Comparison of ENCODE assay signal across 1 cellular context in genomic region chr6:90444125-90444745, GRCh38.
TF ChIP-seq lines count a peak whose summit lies in the region.

No MANE protein-coding gene starts in this region.

TF ChIP-seq in H1, 55 proteins besides CTCF, POLR2A, EP300 and RAD21:
- TF ChIP-seq, protein P1, sequence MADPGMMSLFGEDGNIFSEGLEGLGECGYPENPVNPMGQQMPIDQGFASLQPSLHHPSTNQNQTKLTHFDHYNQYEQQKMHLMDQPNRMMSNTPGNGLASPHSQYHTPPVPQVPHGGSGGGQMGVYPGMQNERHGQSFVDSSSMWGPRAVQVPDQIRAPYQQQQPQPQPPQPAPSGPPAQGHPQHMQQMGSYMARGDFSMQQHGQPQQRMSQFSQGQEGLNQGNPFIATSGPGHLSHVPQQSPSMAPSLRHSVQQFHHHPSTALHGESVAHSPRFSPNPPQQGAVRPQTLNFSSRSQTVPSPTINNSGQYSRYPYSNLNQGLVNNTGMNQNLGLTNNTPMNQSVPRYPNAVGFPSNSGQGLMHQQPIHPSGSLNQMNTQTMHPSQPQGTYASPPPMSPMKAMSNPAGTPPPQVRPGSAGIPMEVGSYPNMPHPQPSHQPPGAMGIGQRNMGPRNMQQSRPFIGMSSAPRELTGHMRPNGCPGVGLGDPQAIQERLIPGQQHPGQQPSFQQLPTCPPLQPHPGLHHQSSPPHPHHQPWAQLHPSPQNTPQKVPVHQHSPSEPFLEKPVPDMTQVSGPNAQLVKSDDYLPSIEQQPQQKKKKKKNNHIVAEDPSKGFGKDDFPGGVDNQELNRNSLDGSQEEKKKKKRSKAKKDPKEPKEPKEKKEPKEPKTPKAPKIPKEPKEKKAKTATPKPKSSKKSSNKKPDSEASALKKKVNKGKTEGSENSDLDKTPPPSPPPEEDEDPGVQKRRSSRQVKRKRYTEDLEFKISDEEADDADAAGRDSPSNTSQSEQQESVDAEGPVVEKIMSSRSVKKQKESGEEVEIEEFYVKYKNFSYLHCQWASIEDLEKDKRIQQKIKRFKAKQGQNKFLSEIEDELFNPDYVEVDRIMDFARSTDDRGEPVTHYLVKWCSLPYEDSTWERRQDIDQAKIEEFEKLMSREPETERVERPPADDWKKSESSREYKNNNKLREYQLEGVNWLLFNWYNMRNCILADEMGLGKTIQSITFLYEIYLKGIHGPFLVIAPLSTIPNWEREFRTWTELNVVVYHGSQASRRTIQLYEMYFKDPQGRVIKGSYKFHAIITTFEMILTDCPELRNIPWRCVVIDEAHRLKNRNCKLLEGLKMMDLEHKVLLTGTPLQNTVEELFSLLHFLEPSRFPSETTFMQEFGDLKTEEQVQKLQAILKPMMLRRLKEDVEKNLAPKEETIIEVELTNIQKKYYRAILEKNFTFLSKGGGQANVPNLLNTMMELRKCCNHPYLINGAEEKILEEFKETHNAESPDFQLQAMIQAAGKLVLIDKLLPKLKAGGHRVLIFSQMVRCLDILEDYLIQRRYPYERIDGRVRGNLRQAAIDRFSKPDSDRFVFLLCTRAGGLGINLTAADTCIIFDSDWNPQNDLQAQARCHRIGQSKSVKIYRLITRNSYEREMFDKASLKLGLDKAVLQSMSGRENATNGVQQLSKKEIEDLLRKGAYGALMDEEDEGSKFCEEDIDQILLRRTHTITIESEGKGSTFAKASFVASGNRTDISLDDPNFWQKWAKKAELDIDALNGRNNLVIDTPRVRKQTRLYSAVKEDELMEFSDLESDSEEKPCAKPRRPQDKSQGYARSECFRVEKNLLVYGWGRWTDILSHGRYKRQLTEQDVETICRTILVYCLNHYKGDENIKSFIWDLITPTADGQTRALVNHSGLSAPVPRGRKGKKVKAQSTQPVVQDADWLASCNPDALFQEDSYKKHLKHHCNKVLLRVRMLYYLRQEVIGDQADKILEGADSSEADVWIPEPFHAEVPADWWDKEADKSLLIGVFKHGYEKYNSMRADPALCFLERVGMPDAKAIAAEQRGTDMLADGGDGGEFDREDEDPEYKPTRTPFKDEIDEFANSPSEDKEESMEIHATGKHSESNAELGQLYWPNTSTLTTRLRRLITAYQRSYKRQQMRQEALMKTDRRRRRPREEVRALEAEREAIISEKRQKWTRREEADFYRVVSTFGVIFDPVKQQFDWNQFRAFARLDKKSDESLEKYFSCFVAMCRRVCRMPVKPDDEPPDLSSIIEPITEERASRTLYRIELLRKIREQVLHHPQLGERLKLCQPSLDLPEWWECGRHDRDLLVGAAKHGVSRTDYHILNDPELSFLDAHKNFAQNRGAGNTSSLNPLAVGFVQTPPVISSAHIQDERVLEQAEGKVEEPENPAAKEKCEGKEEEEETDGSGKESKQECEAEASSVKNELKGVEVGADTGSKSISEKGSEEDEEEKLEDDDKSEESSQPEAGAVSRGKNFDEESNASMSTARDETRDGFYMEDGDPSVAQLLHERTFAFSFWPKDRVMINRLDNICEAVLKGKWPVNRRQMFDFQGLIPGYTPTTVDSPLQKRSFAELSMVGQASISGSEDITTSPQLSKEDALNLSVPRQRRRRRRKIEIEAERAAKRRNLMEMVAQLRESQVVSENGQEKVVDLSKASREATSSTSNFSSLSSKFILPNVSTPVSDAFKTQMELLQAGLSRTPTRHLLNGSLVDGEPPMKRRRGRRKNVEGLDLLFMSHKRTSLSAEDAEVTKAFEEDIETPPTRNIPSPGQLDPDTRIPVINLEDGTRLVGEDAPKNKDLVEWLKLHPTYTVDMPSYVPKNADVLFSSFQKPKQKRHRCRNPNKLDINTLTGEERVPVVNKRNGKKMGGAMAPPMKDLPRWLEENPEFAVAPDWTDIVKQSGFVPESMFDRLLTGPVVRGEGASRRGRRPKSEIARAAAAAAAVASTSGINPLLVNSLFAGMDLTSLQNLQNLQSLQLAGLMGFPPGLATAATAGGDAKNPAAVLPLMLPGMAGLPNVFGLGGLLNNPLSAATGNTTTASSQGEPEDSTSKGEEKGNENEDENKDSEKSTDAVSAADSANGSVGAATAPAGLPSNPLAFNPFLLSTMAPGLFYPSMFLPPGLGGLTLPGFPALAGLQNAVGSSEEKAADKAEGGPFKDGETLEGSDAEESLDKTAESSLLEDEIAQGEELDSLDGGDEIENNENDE (IDR thresholded peaks at IDR 0.05; ENCODE audit: insufficient replicate concordance, low read length): no peak
- TF ChIP-seq CHD2 (IDR thresholded peaks at IDR 0.05; ENCODE audit: low read length) (no peak), SP4 (IDR thresholded peaks at IDR 0.05; ENCODE audit: low read length) (no peak), CREB1 (IDR thresholded peaks at IDR 0.05) (no peak)
